ENCODE assay signal across 1 cellular context in the genomic region with DNA sequence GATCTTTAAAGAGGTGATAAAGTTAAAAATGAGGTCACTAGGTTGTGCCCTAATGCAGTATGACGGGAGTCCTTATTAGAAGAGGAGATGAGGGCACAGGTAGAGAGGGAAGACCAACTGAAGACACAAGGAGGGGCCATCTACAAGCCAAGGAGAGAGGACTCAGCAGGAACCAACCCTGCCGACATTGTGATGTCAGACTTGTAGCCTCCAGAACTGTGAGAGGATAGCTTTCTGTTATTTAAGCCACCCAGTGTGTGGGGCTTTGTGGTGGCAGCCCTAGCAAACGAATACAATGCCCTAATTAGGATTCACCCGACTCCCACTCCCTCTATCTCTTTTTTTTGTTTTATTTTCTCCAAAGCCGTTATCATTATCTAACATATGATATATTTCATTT.
TF ChIP-seq lines count a peak whose summit lies in the region.

No MANE protein-coding gene starts in this region.

TF ChIP-seq in GM23338, 12 proteins besides CTCF, POLR2A, EP300 and RAD21 (continued from another document):
- TF ChIP-seq, protein P1, sequence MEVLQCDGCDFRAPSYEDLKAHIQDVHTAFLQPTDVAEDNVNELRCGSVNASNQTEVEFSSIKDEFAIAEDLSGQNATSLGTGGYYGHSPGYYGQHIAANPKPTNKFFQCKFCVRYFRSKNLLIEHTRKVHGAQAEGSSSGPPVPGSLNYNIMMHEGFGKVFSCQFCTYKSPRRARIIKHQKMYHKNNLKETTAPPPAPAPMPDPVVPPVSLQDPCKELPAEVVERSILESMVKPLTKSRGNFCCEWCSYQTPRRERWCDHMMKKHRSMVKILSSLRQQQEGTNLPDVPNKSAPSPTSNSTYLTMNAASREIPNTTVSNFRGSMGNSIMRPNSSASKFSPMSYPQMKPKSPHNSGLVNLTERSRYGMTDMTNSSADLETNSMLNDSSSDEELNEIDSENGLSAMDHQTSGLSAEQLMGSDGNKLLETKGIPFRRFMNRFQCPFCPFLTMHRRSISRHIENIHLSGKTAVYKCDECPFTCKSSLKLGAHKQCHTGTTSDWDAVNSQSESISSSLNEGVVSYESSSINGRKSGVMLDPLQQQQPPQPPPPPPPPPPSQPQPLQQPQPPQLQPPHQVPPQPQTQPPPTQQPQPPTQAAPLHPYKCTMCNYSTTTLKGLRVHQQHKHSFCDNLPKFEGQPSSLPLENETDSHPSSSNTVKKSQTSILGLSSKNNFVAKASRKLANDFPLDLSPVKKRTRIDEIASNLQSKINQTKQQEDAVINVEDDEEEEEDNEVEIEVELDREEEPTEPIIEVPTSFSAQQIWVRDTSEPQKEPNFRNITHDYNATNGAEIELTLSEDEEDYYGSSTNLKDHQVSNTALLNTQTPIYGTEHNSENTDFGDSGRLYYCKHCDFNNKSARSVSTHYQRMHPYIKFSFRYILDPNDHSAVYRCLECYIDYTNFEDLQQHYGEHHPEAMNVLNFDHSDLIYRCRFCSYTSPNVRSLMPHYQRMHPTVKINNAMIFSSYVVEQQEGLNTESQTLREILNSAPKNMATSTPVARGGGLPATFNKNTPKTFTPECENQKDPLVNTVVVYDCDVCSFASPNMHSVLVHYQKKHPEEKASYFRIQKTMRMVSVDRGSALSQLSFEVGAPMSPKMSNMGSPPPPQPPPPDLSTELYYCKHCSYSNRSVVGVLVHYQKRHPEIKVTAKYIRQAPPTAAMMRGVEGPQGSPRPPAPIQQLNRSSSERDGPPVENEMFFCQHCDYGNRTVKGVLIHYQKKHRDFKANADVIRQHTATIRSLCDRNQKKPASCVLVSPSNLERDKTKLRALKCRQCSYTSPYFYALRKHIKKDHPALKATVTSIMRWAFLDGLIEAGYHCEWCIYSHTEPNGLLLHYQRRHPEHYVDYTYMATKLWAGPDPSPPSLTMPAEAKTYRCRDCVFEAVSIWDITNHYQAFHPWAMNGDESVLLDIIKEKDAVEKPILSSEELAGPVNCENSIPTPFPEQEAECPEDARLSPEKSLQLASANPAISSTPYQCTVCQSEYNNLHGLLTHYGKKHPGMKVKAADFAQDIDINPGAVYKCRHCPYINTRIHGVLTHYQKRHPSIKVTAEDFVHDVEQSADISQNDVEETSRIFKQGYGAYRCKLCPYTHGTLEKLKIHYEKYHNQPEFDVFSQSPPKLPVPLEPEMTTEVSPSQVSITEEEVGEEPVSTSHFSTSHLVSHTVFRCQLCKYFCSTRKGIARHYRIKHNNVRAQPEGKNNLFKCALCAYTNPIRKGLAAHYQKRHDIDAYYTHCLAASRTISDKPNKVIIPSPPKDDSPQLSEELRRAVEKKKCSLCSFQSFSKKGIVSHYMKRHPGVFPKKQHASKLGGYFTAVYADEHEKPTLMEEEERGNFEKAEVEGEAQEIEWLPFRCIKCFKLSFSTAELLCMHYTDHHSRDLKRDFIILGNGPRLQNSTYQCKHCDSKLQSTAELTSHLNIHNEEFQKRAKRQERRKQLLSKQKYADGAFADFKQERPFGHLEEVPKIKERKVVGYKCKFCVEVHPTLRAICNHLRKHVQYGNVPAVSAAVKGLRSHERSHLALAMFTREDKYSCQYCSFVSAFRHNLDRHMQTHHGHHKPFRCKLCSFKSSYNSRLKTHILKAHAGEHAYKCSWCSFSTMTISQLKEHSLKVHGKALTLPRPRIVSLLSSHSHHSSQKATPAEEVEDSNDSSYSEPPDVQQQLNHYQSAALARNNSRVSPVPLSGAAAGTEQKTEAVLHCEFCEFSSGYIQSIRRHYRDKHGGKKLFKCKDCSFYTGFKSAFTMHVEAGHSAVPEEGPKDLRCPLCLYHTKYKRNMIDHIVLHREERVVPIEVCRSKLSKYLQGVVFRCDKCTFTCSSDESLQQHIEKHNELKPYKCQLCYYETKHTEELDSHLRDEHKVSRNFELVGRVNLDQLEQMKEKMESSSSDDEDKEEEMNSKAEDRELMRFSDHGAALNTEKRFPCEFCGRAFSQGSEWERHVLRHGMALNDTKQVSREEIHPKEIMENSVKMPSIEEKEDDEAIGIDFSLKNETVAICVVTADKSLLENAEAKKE (CRISPR knock-in tag; IDR thresholded peaks at IDR 0.05) = no peak
- TF ChIP-seq EZH2 (IDR thresholded peaks at IDR 0.05; ENCODE audit: low read depth, unreplicated experiment) = no peak
